Comparison of ENCODE assay signal across 12 cellular contexts in the genomic region with DNA sequence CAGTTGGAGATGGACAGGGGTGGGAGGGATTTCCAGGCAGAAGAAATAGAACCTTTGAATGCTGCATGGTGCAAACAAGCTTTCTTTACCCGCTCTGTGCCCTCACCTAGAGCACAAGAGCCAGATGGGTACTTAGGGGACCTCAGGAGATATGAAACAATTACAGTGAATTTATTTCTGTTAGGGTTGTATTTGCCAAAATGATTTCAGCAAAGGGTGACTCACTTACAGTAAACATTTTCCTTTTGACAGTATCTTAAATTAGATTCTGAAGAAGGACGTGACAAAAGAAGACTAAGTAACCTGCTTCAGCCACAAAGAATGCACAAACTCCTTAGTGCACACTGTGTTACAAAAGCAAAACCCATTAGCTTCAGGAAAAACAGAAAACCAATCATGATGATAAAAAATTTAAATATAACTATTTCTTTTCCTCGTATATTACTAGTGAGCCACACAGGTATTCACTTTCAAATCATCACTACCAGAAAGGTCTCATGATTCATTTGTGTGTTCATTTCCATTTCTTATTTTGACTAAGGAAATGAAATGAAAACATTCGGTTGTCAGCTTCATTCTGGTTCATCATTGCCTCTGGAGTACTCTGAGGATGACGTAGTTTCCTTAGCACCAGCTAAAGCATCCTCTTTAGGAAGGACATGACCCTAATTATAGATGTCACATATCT.
DNase-seq lines count a peak whose midpoint lies in the region; ATAC-seq and TF ChIP-seq lines count a peak whose summit lies in the region.
"Had no signal": no experiment of that assay in that cellular context is flagged by ENCODE, and none has a peak within 500 bp of the region (broad histone marks: within the 10 kb centered on the region; RNA-seq: fewer than 3 reads in every experiment).

No MANE protein-coding gene starts in this region.

- H3K4me1 Mint-ChIP-seq in chondrocyte (ENCODE audit: low read depth), result peaks cover 22% of the 10 kb centered on the region

- ATAC-seq in activated CD4-positive, CD25-positive, alpha-beta regulatory T cell treated with anti-CD3 and anti-CD28 coated beads, Interleukin-2, amount 50 U/mL, for 24 hours, result peak; percentile 77 to 82
- ATAC-seq in GM19035 (IDR thresholded peaks at IDR 0.05; ENCODE audit: unreplicated experiment), result peak; percentile 70
- ATAC-seq in HG03039 (IDR thresholded peaks at IDR 0.05; ENCODE audit: unreplicated experiment), result peak; percentile 76
- ATAC-seq in HG03175 (IDR thresholded peaks at IDR 0.05; ENCODE audit: unreplicated experiment), result no peak

- H3K36me3 Mint-ChIP-seq in chondrocyte (ENCODE audit: low read depth), result no peaks in the 10 kb centered on the region

- no peak for TF ChIP-seq CTCF in chondrocyte (IDR thresholded peaks at IDR 0.05)

- H3K27ac Mint-ChIP-seq in chondrocyte (ENCODE audit: unreplicated experiment), result peak overlapping the region; percentile 49
- H3K27ac Mint-ChIP-seq: stimulated activated naive CD8-positive, alpha-beta T cell treated with anti-CD3 and anti-CD28 coated beads, Interleukin-15, Interleukin-2, amounts not matched to agents 100 ng/mL and 50 ng/mL, for 24 hours had no signal

- no peak overlapping the region for H3K4me3 Mint-ChIP-seq in chondrocyte (ENCODE audit: unreplicated experiment)
- H3K4me3 Mint-ChIP-seq: stimulated activated naive CD8-positive, alpha-beta T cell treated with anti-CD3 and anti-CD28 coated beads, Interleukin-15, Interleukin-2, amounts not matched to agents 100 ng/mL and 50 ng/mL, for 24 hours had no signal

- DNase-seq in activated CD4-positive, CD25-positive, alpha-beta regulatory T cell (lab: John Stamatoyannopoulos, UW), result no peak
- no peak for DNase-seq in chondrocyte (ENCODE audit: low spot score)
- no peak for DNase-seq in activated gamma-delta T cell treated with Interleukin-2 at 50 U/mL for 16 hours
- DNase-seq in T-helper 9 cell, result no peak
- DNase-seq: activated CD4-positive, alpha-beta T cell treated with anti-CD3 and anti-CD28 coated beads for 48 hours; central memory CD4-positive, alpha-beta T cell; glutamatergic neuron had no signal

- H3K27me3 Mint-ChIP-seq in chondrocyte (ENCODE audit: low read depth), result peaks cover 5% of the 10 kb centered on the region

- no peaks in the 10 kb centered on the region for H3K9me3 Mint-ChIP-seq in chondrocyte (ENCODE audit: low read depth)
- H3K9me3 Mint-ChIP-seq: stimulated activated naive CD8-positive, alpha-beta T cell treated with anti-CD3 and anti-CD28 coated beads, Interleukin-15, Interleukin-2, amounts not matched to agents 100 ng/mL and 50 ng/mL, for 24 hours had no signal
